In the genomic region with DNA sequence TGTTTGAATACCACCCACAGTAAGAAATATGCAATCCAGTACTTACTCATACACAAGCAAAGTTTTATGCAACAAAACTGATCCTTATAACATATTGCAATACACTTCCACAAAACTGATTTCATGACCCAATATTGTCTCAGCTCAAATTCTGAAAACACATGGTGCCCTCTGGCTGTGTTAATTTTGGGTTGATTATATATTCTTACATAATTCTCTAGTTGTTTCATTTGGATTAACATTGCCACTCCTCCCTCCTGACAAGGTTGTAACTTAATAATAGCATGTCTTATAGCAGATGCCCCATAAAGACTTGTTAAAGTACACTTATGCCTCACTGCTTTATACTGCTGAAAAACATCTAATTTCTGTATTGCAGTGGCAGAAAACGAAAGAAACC, we compare ENCODE assay signal across 16 cellular contexts.
A peak's percentile ranks its signal among the peaks of the same experiment; 100 is the strongest.
DNase-seq lines count a peak whose midpoint lies in the region; ATAC-seq, FAIRE-seq and TF ChIP-seq lines count a peak whose summit lies in the region.
"Had no signal": no experiment of that assay in that cellular context is flagged by ENCODE, and none has a peak within 500 bp of the region (broad histone marks: within the 10 kb centered on the region; RNA-seq: fewer than 3 reads in every experiment).

No MANE protein-coding gene starts in this region.

- no peak for ATAC-seq in HG02981 (IDR thresholded peaks at IDR 0.05; ENCODE audit: unreplicated experiment)
- ATAC-seq: esophagus mucosa, left lung had no signal

- peaks cover 36% of the 10 kb centered on the region for H3K36me3 ChIP-seq in CD8-positive, alpha-beta memory T cell (ENCODE audit: insufficient read depth, low read length)
- H3K36me3 ChIP-seq in mammary epithelial cell (ENCODE audit: insufficient read depth, low read length) = peaks cover 21% of the 10 kb centered on the region
- peaks cover 0 to 100% (median 36%) of the 10 kb centered on the region in 6 donors for H3K36me3 ChIP-seq in spleen
- H3K36me3 ChIP-seq: colonic mucosa had no signal

- H3K4me1 ChIP-seq in CD8-positive, alpha-beta memory T cell (ENCODE audit: insufficient read depth, low read length) = peaks cover 81% of the 10 kb centered on the region
- H3K4me1 ChIP-seq in mammary epithelial cell (ENCODE audit: insufficient read depth, low read length) = peaks cover 39% of the 10 kb centered on the region
- H3K4me1 ChIP-seq in spleen = peaks cover 11 to 91% (median 49%) of the 10 kb centered on the region in 6 donors
- H3K4me1 ChIP-seq: colonic mucosa had no signal

- peaks cover 11 to 74% (median 20%) of the 10 kb centered on the region in 3 donors for H3K36me3 Mint-ChIP-seq in CD8-positive, alpha-beta memory T cell

- BruUV-seq in mammary epithelial cell (replicated peaks; lab: Mats Ljungman, UMichigan) = no TSS peak

- no peak overlapping the region for H2AFZ ChIP-seq in mammary epithelial cell (ENCODE audit: low read depth, low read length)

- CTCF ChIA-PET in CD8-positive, alpha-beta memory T cell (lab: Charles Lee) = interaction anchor here (0.7 to 8.7 kb wide), 7 partner anchors 16 to 151 kb away, joined by 4 to 144 read pairs (median 17); a partner anchor contains a TSS
- CTCF ChIA-PET in mammary epithelial cell (lab: Charles Lee; ENCODE audit: low non-redundant PET) = no interaction called here

- 0% methylated on average over 1 of the region's 1 CpG for WGBS in mammary epithelial cell (ENCODE audit: low coverage, missing lambda C conversion rate)
- 57 to 81% (median 70%) methylated on average over 1 of the region's 1 CpG for WGBS in spleen, 5 donors

- no peaks in the 10 kb centered on the region for H3K9me3 Mint-ChIP-seq in CD8-positive, alpha-beta memory T cell

- H3K4me3 ChIP-seq in CD8-positive, alpha-beta memory T cell (ENCODE audit: low read length) = no peak overlapping the region
- H3K4me3 ChIP-seq in mammary epithelial cell (replicated peaks in 1 of 3; ENCODE audit: insufficient read depth in 1 of 3, low read depth in 2 of 3, low read length in 3 of 3) (no peak overlapping the region), spleen (no peak overlapping the region)
- H3K4me3 ChIP-seq: colonic mucosa, left lung had no signal

- no peak for TF ChIP-seq CTCF in AG09319 (IDR thresholded peaks at IDR 0.05; ENCODE audit: low read depth, low read length)
- TF ChIP-seq CTCF in mammary epithelial cell (conservative IDR thresholded peaks at IDR 0.05 in 1 of 2, IDR thresholded peaks at IDR 0.05 in 1 of 2; ENCODE audit: extremely low read depth in 1 of 2, insufficient read depth in 1 of 2, low read depth in 1 of 2, low read length in 2 of 2) = no peak
- no peak for TF ChIP-seq CTCF in spleen (IDR thresholded peaks at IDR 0.05 in 8 of 11, conservative IDR thresholded peaks at IDR 0.05 in 3 of 11)
- no peak for TF ChIP-seq CTCF in D721Med (IDR thresholded peaks at IDR 0.05; ENCODE audit: insufficient read depth, missing control alignments)

- H3K27ac ChIP-seq in CD8-positive, alpha-beta memory T cell (ENCODE audit: low read depth, low read length) = no peak overlapping the region
- peak overlapping the region; percentile 40 for H3K27ac ChIP-seq in mammary epithelial cell (ENCODE audit: insufficient read depth, low read depth, low read length)
- H3K27ac ChIP-seq in spleen = peak overlapping the region in 6 of 8 donors; percentile 60 to 96 (median 80)
- H3K27ac ChIP-seq: colonic mucosa had no signal

- FAIRE-seq in D721Med (lab: Jason Lieb, UNC) = no peak
- FAIRE-seq: GM12892, TTC549 had no signal

- H3K9ac ChIP-seq in mammary epithelial cell (ENCODE audit: insufficient read depth, low read length) = no peak overlapping the region

- DNase-seq in AG09319 (ENCODE audit: extremely low read depth, low read depth) (peak; percentile 27), mammary epithelial cell (no peak), spleen (no peak), D721Med (ENCODE audit: insufficient read length, low spot score) (no peak), HuH-7.5 (ENCODE audit: low spot score) (no peak), HUDEP-2 (lab: John Stamatoyannopoulos, UW; ENCODE audit: unreplicated experiment in 76 of 76) (no peak)
- DNase-seq in CD8-positive, alpha-beta memory T cell = no peak
- DNase-seq: C1 segment of cervical spinal cord, colonic mucosa, left lung, NCI-H2171, Right ventricle myocardium superior had no signal

- no peaks in the 10 kb centered on the region for H3K27me3 Mint-ChIP-seq in CD8-positive, alpha-beta memory T cell

- H3K4me1 Mint-ChIP-seq in CD8-positive, alpha-beta memory T cell = peaks cover 41 to 74% (median 55%) of the 10 kb centered on the region in 3 donors

- in situ Hi-C loops in mammary epithelial cell (cut with MboI; ENCODE audit: low sequenced_read_pairs in 2 of 2) = loop anchor here in 1 of 2 donors (5.0 kb wide), 1 partner anchor 152 kb away; a partner anchor contains a TSS

- peaks cover 32% of the 10 kb centered on the region for H3K79me2 ChIP-seq in mammary epithelial cell (ENCODE audit: insufficient read depth, low read length)

- H3K4me3 Mint-ChIP-seq in CD8-positive, alpha-beta memory T cell = peak overlapping the region in 1 of 7 donors; percentile 14

- no peaks in the 10 kb centered on the region for H3K9me3 ChIP-seq in CD8-positive, alpha-beta memory T cell (ENCODE audit: low read length)
- no peaks in the 10 kb centered on the region for H3K9me3 ChIP-seq in mammary epithelial cell (replicated peaks; ENCODE audit: insufficient read depth, low read length)
- no peaks in the 10 kb centered on the region for H3K9me3 ChIP-seq in spleen
- H3K9me3 ChIP-seq: colonic mucosa, left lung had no signal

- H3K27ac Mint-ChIP-seq in CD8-positive, alpha-beta memory T cell = peak overlapping the region in 7 of 8 donors; percentile 35 to 96 (median 75)

- intact Hi-C loops in mammary epithelial cell (cut with micrococcal nuclease) (loop anchor here (2.0 kb wide), 2 partner anchors 15 to 103 kb away; a partner anchor contains a TSS), spleen (cut with DNase I; ENCODE audit: low total_unique reads) (no loop called here)

- no peak for TF ChIP-seq POLR2A in spleen (IDR thresholded peaks at IDR 0.05)

- dilution Hi-C loops in mammary epithelial cell (cut with HindIII; ENCODE audit: low sequenced_read_pairs) = no loop called here

- no peaks in the 10 kb centered on the region for H4K20me1 ChIP-seq in mammary epithelial cell (ENCODE audit: insufficient read depth, low read length)

- H3K4me2 ChIP-seq in mammary epithelial cell (ENCODE audit: insufficient read depth, low read depth, low read length) = no peak overlapping the region

- POLR2A ChIA-PET in CD8-positive, alpha-beta memory T cell (lab: Charles Lee) = interaction anchor here (0.7 kb wide), 1 partner anchor 34 kb away, joined by 3 read pairs; no protein-coding TSS in a partner anchor

- no peaks in the 10 kb centered on the region for H3K27me3 ChIP-seq in CD8-positive, alpha-beta memory T cell (ENCODE audit: insufficient read depth, low read length, poor library complexity, severe bottlenecking)
- no peaks in the 10 kb centered on the region for H3K27me3 ChIP-seq in mammary epithelial cell (ENCODE audit: insufficient read depth, low read length)
- no peaks in the 10 kb centered on the region for H3K27me3 ChIP-seq in spleen (replicated peaks in 1 of 7)
- H3K27me3 ChIP-seq: colonic mucosa, left lung had no signal
